2 cellular contexts compared by ENCODE assay signal in genomic region chr11:44557464-44557863, GRCh38.
TF ChIP-seq lines count a peak whose summit lies in the region.

No MANE protein-coding gene starts in this region.

TF ChIP-seq in liver, 16 proteins besides CTCF, POLR2A, EP300 and RAD21:
- TF ChIP-seq ZBTB33 (IDR thresholded peaks at IDR 0.05) (no peak), RXRA (IDR thresholded peaks at IDR 0.05) (no peak), TAF1 (conservative IDR thresholded peaks at IDR 0.05) (no peak), FOXA2 (IDR thresholded peaks at IDR 0.05) (no peak), YY1 (IDR thresholded peaks at IDR 0.05) (no peak)
- TF ChIP-seq, protein P1, sequence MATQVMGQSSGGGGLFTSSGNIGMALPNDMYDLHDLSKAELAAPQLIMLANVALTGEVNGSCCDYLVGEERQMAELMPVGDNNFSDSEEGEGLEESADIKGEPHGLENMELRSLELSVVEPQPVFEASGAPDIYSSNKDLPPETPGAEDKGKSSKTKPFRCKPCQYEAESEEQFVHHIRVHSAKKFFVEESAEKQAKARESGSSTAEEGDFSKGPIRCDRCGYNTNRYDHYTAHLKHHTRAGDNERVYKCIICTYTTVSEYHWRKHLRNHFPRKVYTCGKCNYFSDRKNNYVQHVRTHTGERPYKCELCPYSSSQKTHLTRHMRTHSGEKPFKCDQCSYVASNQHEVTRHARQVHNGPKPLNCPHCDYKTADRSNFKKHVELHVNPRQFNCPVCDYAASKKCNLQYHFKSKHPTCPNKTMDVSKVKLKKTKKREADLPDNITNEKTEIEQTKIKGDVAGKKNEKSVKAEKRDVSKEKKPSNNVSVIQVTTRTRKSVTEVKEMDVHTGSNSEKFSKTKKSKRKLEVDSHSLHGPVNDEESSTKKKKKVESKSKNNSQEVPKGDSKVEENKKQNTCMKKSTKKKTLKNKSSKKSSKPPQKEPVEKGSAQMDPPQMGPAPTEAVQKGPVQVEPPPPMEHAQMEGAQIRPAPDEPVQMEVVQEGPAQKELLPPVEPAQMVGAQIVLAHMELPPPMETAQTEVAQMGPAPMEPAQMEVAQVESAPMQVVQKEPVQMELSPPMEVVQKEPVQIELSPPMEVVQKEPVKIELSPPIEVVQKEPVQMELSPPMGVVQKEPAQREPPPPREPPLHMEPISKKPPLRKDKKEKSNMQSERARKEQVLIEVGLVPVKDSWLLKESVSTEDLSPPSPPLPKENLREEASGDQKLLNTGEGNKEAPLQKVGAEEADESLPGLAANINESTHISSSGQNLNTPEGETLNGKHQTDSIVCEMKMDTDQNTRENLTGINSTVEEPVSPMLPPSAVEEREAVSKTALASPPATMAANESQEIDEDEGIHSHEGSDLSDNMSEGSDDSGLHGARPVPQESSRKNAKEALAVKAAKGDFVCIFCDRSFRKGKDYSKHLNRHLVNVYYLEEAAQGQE (IDR thresholded peaks at IDR 0.05): no peak
TF ChIP-seq in liver: peak in this region for 0.

TF ChIP-seq in HepG2, 621 proteins besides CTCF, POLR2A, EP300 and RAD21:
- no peak for TF ChIP-seq AFF4 (CRISPR knock-in tag; IDR thresholded peaks at IDR 0.05)
- TF ChIP-seq ZNF20 (CRISPR knock-in tag; IDR thresholded peaks at IDR 0.05): no peak
- no peak for TF ChIP-seq SNAPC5 (CRISPR knock-in tag; IDR thresholded peaks at IDR 0.05; ENCODE audit: borderline replicate concordance)
- no peak for TF ChIP-seq DMAP1 (CRISPR knock-in tag; IDR thresholded peaks at IDR 0.05)
- no peak for TF ChIP-seq KDM1A (CRISPR knock-in tag; IDR thresholded peaks at IDR 0.05)
- TF ChIP-seq TGIF2 (CRISPR knock-in tag; IDR thresholded peaks at IDR 0.05): no peak
- TF ChIP-seq RFX1 (IDR thresholded peaks at IDR 0.05): no peak
- no peak for TF ChIP-seq ZNF660 (CRISPR knock-in tag; IDR thresholded peaks at IDR 0.05; ENCODE audit: borderline replicate concordance, low read depth)
- TF ChIP-seq TMF1 (CRISPR knock-in tag; IDR thresholded peaks at IDR 0.05; ENCODE audit: low read depth): no peak
- TF ChIP-seq ZNF441 (CRISPR knock-in tag; IDR thresholded peaks at IDR 0.05; ENCODE audit: borderline replicate concordance): no peak
- no peak for TF ChIP-seq IRF9 (CRISPR knock-in tag; IDR thresholded peaks at IDR 0.05; ENCODE audit: borderline replicate concordance)
- TF ChIP-seq TOE1 (CRISPR knock-in tag; IDR thresholded peaks at IDR 0.05): no peak
- TF ChIP-seq HCFC1 (IDR thresholded peaks at IDR 0.05; ENCODE audit: low read depth, low read length): no peak
- no peak for TF ChIP-seq ZNF350 (CRISPR knock-in tag; IDR thresholded peaks at IDR 0.05; ENCODE audit: borderline replicate concordance, low read depth)
- no peak for TF ChIP-seq ZNF138 (CRISPR knock-in tag; IDR thresholded peaks at IDR 0.05; ENCODE audit: low read depth)
